In genomic region chr18:66329716-66330115, GRCh38 we compare ENCODE assay signal across 19 cellular contexts.
DNase-seq lines count a peak whose midpoint lies in the region; ATAC-seq and TF ChIP-seq lines count a peak whose summit lies in the region.
"Had no signal": no experiment of that assay in that cellular context is flagged by ENCODE, and none has a peak within 500 bp of the region (broad histone marks: within the 10 kb centered on the region; RNA-seq: fewer than 3 reads in every experiment).

No MANE protein-coding gene starts in this region.

- DNase-seq in D341Med (ENCODE audit: low spot score) (peak; percentile 66), NCI-H524 (lab: John Stamatoyannopoulos, UW) (peak; percentile 18 to 79), OCI-M1 (lab: John Stamatoyannopoulos, UW) (peak; percentile 7), myocyte (ENCODE audit: low read depth) (peak; percentile 0), NCI-H2227 treated with DMSO at 0.1 percent for 48 hours (lab: John Stamatoyannopoulos, UW) (no peak), upper lobe of left lung (no peak)
- DNase-seq: 8988T; CD4-positive, CD25-positive, alpha-beta regulatory T cell; CD8-positive, alpha-beta memory T cell; COR-L47; DMS79 treated with DMSO at 0.1 percent for 48 hours; GF-D8; GOT3; H7; HFFc6 had no signal

- H3K4me1 ChIP-seq in upper lobe of left lung = no peaks in the 10 kb centered on the region
- H3K4me1 ChIP-seq: BLaER1 treated with 17β-estradiol and CSF1 and Interleukin-3, amounts not matched to agents 10 nM and 100 nM had no signal

- 81 to 85% methylated on average over 1 of the region's 1 CpG for WGBS in upper lobe of left lung, 2 donors

- no peaks in the 10 kb centered on the region for H3K9me3 ChIP-seq in upper lobe of left lung
- H3K9me3 ChIP-seq: BLaER1 treated with 17β-estradiol and CSF1 and Interleukin-3, amounts not matched to agents 10 nM and 100 nM had no signal

- no peak for TF ChIP-seq CTCF in upper lobe of left lung (IDR thresholded peaks at IDR 0.05)

- H3K27me3 ChIP-seq in upper lobe of left lung = no peaks in the 10 kb centered on the region
- H3K27me3 ChIP-seq: BLaER1 treated with 17β-estradiol and CSF1 and Interleukin-3, amounts not matched to agents 10 nM and 100 nM had no signal

- TF ChIP-seq EP300 in upper lobe of left lung (IDR thresholded peaks at IDR 0.05) = no peak

- no peak for TF ChIP-seq POLR2A in upper lobe of left lung (IDR thresholded peaks at IDR 0.05)

- H3K36me3 ChIP-seq in upper lobe of left lung = no peaks in the 10 kb centered on the region
- H3K36me3 ChIP-seq: BLaER1 treated with 17β-estradiol and CSF1 and Interleukin-3, amounts not matched to agents 10 nM and 100 nM had no signal

- no peak for ATAC-seq in upper lobe of left lung (ENCODE audit: low FRiP score in 2 of 2)
- no peak for ATAC-seq in HG02623 (IDR thresholded peaks at IDR 0.05; ENCODE audit: unreplicated experiment)
- ATAC-seq: HCT116, HepG2 had no signal

- H3K27ac ChIP-seq in upper lobe of left lung = no peak overlapping the region
- H3K27ac ChIP-seq: BLaER1 treated with 17β-estradiol and CSF1 and Interleukin-3, amounts not matched to agents 10 nM and 100 nM had no signal

- no peak overlapping the region for H3K4me3 ChIP-seq in upper lobe of left lung
- H3K4me3 ChIP-seq: BLaER1 treated with 17β-estradiol and CSF1 and Interleukin-3, amounts not matched to agents 10 nM and 100 nM had no signal

Comparison
In these comparisons a context has a peak if more than half of its experiments do, and no peak if none do; other contexts are left out.
1. DNase-seq: peak in D341Med (single experiment), NCI-H524 (2 of 2), OCI-M1 (single experiment) and myocyte (single experiment); none in NCI-H2227 treated with DMSO at 0.1 percent for 48 hours (single experiment) and upper lobe of left lung (0 of 2).